In the genomic region with DNA sequence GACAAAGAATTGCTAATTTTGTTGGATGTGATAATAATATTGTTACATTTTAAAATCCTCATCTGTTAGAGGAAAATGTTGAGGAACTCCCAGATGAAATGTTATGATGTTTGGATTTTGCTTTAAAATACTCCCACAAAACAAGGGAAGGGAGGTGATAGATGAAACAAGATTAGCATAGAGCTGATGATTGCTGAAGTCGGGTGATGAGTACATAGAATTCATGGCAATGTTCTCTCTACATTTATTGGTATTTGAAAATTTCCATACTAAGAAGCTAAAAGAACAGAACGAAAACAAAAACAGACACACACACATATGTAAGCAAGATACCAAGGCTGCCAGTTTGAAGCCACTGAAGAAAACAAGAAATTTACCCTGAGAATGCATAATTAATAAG, we compare ENCODE assay signal across 10 cellular contexts. TPM values are rescaled to one million over a fixed set of nuclear protein-coding genes. Genes with fewer than 3 reads are reported as not detected.
DNase-seq lines count a peak whose midpoint lies in the region; ATAC-seq, FAIRE-seq and TF ChIP-seq lines count a peak whose summit lies in the region.
"Had no signal": no experiment of that assay in that cellular context is flagged by ENCODE, and none has a peak within 500 bp of the region (broad histone marks: within the 10 kb centered on the region; RNA-seq: fewer than 3 reads in every experiment).

No MANE protein-coding gene starts in this region.

- no peaks in the 10 kb centered on the region for H3K27me3 ChIP-seq in SJSA1 (replicated peaks)
- H3K27me3 ChIP-seq in fibroblast of lung (ENCODE audit: control insufficient read depth, insufficient read depth, low read length) = no peaks in the 10 kb centered on the region
- no peaks in the 10 kb centered on the region for H3K27me3 ChIP-seq in pancreas

- peak overlapping the region; percentile 73 for H2AFZ ChIP-seq in fibroblast of lung (ENCODE audit: low read length)

- H3K79me2 ChIP-seq in fibroblast of lung (ENCODE audit: control insufficient read depth, insufficient read depth, low read length) = peaks cover 7% of the 10 kb centered on the region

- H4K20me1 ChIP-seq in fibroblast of lung (ENCODE audit: control insufficient read depth, extremely low read depth, insufficient read depth, low read length) = no peaks in the 10 kb centered on the region

- no peak overlapping the region for H3K9ac ChIP-seq in fibroblast of lung (ENCODE audit: insufficient read depth, low read length)

- no peak for DNase-seq in D721Med (ENCODE audit: insufficient read length, low spot score)
- DNase-seq in SJSA1 (ENCODE audit: low read depth in 1 of 2, low spot score in 2 of 2) = peak in 1 of 2 experiments; percentile 4
- DNase-seq in fibroblast of lung (ENCODE audit: low read depth in 2 of 2) = peak in 1 of 2 donors; percentile 30
- no peak for DNase-seq in pancreas
- no peak for DNase-seq in NCI-H748 (lab: John Stamatoyannopoulos, UW; ENCODE audit: unreplicated experiment)
- no peak for DNase-seq in Kasumi-1 (lab: John Stamatoyannopoulos, UW)
- DNase-seq: activated CD4-positive, alpha-beta T cell treated with anti-CD3 and anti-CD28 coated beads, Interleukin-2, amount 50 U/mL, for 1 hour had no signal

- H3K9me3 ChIP-seq in SJSA1 (replicated peaks) = no peaks in the 10 kb centered on the region
- H3K9me3 ChIP-seq in fibroblast of lung (ENCODE audit: control insufficient read depth, insufficient read depth, low read depth, low read length) = no peaks in the 10 kb centered on the region
- H3K9me3 ChIP-seq in pancreas = no peaks in the 10 kb centered on the region

- FAIRE-seq in D721Med (lab: Jason Lieb, UNC) (peak; percentile 81), pancreas (lab: Jason Lieb, UNC) (no peak)

- intact Hi-C loops in pancreas (cut with DNase I) = loop anchor here in 1 of 3 donors (10.0 kb wide), 1 partner anchor 119 kb away; no protein-coding TSS in a partner anchor

- H3K4me3 ChIP-seq in SJSA1 = peak overlapping the region; percentile 44; the same call in 1 of the 2 replicates
- H3K4me3 ChIP-seq in fibroblast of lung (replicated peaks in 1 of 4; ENCODE audit: control extremely low read depth in 1 of 4, insufficient read depth in 1 of 4, low read depth in 3 of 4, low read length in 4 of 4) = peak overlapping the region; percentile 68 to 92 (median 80)
- H3K4me3 ChIP-seq in pancreas = peak overlapping the region in 3 of 4 donors; percentile 66 to 84 (median 77)
- H3K4me3 ChIP-seq: lung had no signal

- H3K4me1 ChIP-seq in SJSA1 (replicated peaks) (peaks cover 14% of the 10 kb centered on the region), fibroblast of lung (ENCODE audit: control insufficient read depth, extremely low read depth, insufficient read depth, low read length) (peaks cover 3% of the 10 kb centered on the region), pancreas (peaks cover 0 to 13% (median 8%) of the 10 kb centered on the region in 3 donors)

- peak overlapping the region; percentile 95; the same call in 1 of the 2 replicates for H3K27ac ChIP-seq in SJSA1
- H3K27ac ChIP-seq in fibroblast of lung (ENCODE audit: insufficient read depth, low read length) = peak overlapping the region; percentile 99
- H3K27ac ChIP-seq in pancreas = peak overlapping the region in 2 of 4 donors; percentile 96 to 98

- WGBS in pancreas, 2 donors = 22 to 31% methylated on average over 2 of the region's 2 CpGs

- peak overlapping the region; percentile 97 for H3K4me2 ChIP-seq in fibroblast of lung (ENCODE audit: extremely low read depth, insufficient read depth, low read length)

- no peak for ATAC-seq in pancreas
- ATAC-seq in HG02610 (IDR thresholded peaks at IDR 0.05; ENCODE audit: unreplicated experiment) = no peak
- ATAC-seq in GM21381 (IDR thresholded peaks at IDR 0.05; ENCODE audit: unreplicated experiment) = no peak

- H3K36me3 ChIP-seq in SJSA1 (no peaks in the 10 kb centered on the region), fibroblast of lung (ENCODE audit: control insufficient read depth, insufficient read depth, low read length) (no peaks in the 10 kb centered on the region), pancreas (no peaks in the 10 kb centered on the region)

- TF ChIP-seq CTCF in D721Med (IDR thresholded peaks at IDR 0.05; ENCODE audit: insufficient read depth, missing control alignments) (no peak), fibroblast of lung (conservative IDR thresholded peaks at IDR 0.05 in 1 of 2, IDR thresholded peaks at IDR 0.05 in 1 of 2; ENCODE audit: low read depth in 1 of 2, low read length in 2 of 2) (no peak), pancreas (IDR thresholded peaks at IDR 0.05) (no peak)

RNA-seq across cellular contexts. Expression of a gene that starts 1.6 kb away (rescaled TPM):
- 25.8 and 46.8 TPM in 2 replicates for total RNA-seq in SJSA1 (2014; rRNA removed; shearing (Covaris generic))
- total RNA-seq in fibroblast of lung = 44.9 and 54.0 TPM in 2 replicates
- polyA plus RNA-seq in fibroblast of lung = 47.2 and 51.9 TPM in 2 replicates
- 26.5 and 29.3 TPM in 2 replicates for polyA plus RNA-seq in fibroblast of lung (2012)
- 2.2 and 4.1 TPM in 2 replicates for polyA minus RNA-seq in fibroblast of lung (ENCODE audit: low replicate concordance)
- 10 to 100 TPM; 11.0 to 18.4 (median 13.2) TPM for total RNA-seq in pancreas
- 10 to 100 TPM; 19.3 to 33.3 TPM for polyA plus RNA-seq in pancreas
